Comparison of ENCODE assay signal across 10 cellular contexts in the genomic region with DNA sequence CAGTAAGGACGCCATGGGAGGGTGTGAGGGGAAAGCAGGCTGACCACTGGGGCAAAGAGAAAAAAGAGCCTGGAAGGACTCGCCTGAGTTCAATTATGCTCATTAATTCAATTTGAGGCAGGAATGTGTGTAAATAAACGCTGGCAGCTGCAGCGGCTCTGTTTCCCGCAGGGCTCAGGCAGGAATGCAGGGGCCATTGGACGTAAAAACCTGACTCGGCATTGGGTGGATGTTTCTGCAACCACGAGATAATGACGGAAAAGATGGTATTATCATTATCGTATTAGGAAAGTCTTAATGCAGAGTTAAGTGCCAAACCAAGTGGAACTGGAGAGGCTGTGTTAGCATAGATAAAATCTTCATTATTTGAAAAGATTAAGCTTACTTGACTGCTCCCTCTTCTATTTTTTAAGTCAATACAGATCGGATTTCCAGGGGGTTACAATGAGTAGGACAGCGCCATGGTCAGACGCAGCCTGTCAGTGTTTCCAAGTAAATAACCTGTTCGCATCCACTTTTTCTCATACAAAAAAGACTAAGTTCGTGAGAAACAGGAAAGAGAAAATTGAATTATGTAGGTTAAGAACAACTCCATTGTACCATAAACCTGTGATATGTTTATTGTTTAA.
DNase-seq lines count a peak whose midpoint lies in the region; ATAC-seq lines count a peak whose summit lies in the region.
"Had no signal": no experiment of that assay in that cellular context is flagged by ENCODE, and none has a peak within 500 bp of the region (broad histone marks: within the 10 kb centered on the region; RNA-seq: fewer than 3 reads in every experiment).

No MANE protein-coding gene starts in this region.

- H3K4me3 Mint-ChIP-seq in stimulated activated memory B cell treated with anti-CD40 and anti-IgM and Interleukin-4, amounts not matched to agents 10 μg/mL and 1 μg/mL and 100 μg/mL, for 72 hours = no peak overlapping the region

- no peak for ATAC-seq in stimulated activated memory B cell treated with anti-CD40 and anti-IgM and Interleukin-4, amounts not matched to agents 10 μg/mL and 1 μg/mL and 100 μg/mL, for 72 hours
- ATAC-seq in HG02623 (IDR thresholded peaks at IDR 0.05; ENCODE audit: unreplicated experiment) = no peak
- ATAC-seq in GM18858 (IDR thresholded peaks at IDR 0.05; ENCODE audit: unreplicated experiment) = no peak
- no peak for ATAC-seq in HG02852 (IDR thresholded peaks at IDR 0.05; ENCODE audit: unreplicated experiment)

- no peaks in the 10 kb centered on the region for H3K36me3 Mint-ChIP-seq in stimulated activated memory B cell treated with anti-CD40 and anti-IgM and Interleukin-4, amounts not matched to agents 10 μg/mL and 1 μg/mL and 100 μg/mL, for 72 hours

- H3K9me3 Mint-ChIP-seq in stimulated activated memory B cell treated with anti-CD40 and anti-IgM and Interleukin-4, amounts not matched to agents 10 μg/mL and 1 μg/mL and 100 μg/mL, for 72 hours = no peaks in the 10 kb centered on the region

- in situ Hi-C loops in ACHN (cut with HindIII; ENCODE audit: low pct_ligation_motif_present, low pct_unique_long_range_greater_than_20kb, low sequenced_read_pairs) = no loop called here

- H3K4me1 Mint-ChIP-seq in stimulated activated memory B cell treated with anti-CD40 and anti-IgM and Interleukin-4, amounts not matched to agents 10 μg/mL and 1 μg/mL and 100 μg/mL, for 72 hours = no peaks in the 10 kb centered on the region

- no peak overlapping the region for H3K27ac Mint-ChIP-seq in stimulated activated memory B cell treated with anti-CD40 and anti-IgM and Interleukin-4, amounts not matched to agents 10 μg/mL and 1 μg/mL and 100 μg/mL, for 72 hours

- H3K27me3 Mint-ChIP-seq in stimulated activated memory B cell treated with anti-CD40 and anti-IgM and Interleukin-4, amounts not matched to agents 10 μg/mL and 1 μg/mL and 100 μg/mL, for 72 hours = peaks cover 21% of the 10 kb centered on the region

- DNase-seq in ACHN (peak; percentile 15), NCI-H1092 (lab: John Stamatoyannopoulos, UW) (peak; percentile 69), SK-N-DZ (ENCODE audit: low spot score) (peak; percentile 86), iris pigment epithelial cell (ENCODE audit: low read depth) (peak; percentile 78)
- DNase-seq: foreskin melanocyte, NCI-H446 treated with DMSO at 0.1 percent for 48 hours had no signal

Comparison
In these comparisons a context has a peak if more than half of its experiments do, and no peak if none do; other contexts are left out.
1. DNase-seq: peak in every context shown above with its lines; median percentile 86 in SK-N-DZ; 78 in iris pigment epithelial cell; 69 in NCI-H1092; 15 in ACHN.